In the genomic region with DNA sequence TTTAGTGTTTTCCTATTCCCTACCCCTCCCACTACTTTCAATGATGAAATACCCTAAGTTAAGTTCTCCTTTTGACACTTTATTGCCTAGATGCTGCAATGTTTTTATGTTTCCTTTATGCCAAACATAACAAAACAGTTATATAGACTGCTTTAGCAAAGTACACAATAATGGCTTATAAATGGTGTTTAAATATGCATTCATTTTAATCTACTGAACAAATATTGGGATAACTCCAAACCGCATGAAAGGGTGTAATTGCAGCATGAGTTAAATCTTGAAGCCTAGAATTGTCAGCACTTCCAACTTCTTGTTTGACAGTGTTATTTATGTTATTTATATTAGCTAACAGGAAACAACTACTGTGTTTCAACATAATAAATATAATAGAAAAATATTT, we compare ENCODE assay signal across 19 cellular contexts.
"Had no signal": no experiment of that assay in that cellular context is flagged by ENCODE, and none has a peak within 500 bp of the region (broad histone marks: within the 10 kb centered on the region; RNA-seq: fewer than 3 reads in every experiment).

No MANE protein-coding gene starts in this region.

- H3K36me3 ChIP-seq: neural progenitor cell, ovary had no signal

- DNase-seq: activated CD4-positive, alpha-beta memory T cell treated with anti-CD3 and anti-CD28 coated beads, Interleukin-2, amount 10 ng/mL, durations not matched to agents 7 days and 5 days; activated CD4-positive, alpha-beta T cell treated with anti-CD3 and anti-CD28 coated beads for 48 hours; activated CD4-positive, CD25-positive, alpha-beta regulatory T cell; activated CD8-positive, alpha-beta memory T cell treated with anti-CD3 and anti-CD28 coated beads, Interleukin-2, amount 10 ng/mL, durations not matched to agents 7 days and 5 days; dermis blood vessel endothelial cell; effector memory CD8-positive, alpha-beta T cell; esophagus squamous epithelium; left cardiac atrium; mesendoderm; naive thymus-derived CD4-positive, alpha-beta T cell; ovary; psoas muscle; right cardiac atrium; small intestine; stimulated activated CD4-positive, alpha-beta T cell treated with anti-CD3 and anti-CD28 coated beads, Interleukin-15, amount 100 ng/mL, for 24 hours; stimulated activated CD4-positive, alpha-beta T cell treated with anti-CD3 and anti-CD28 coated beads, Interleukin-2, amount 100 ng/mL, for 48 hours; stimulated activated naive CD8-positive, alpha-beta T cell treated with anti-CD3 and anti-CD28 coated beads, Interleukin-15, amount 100 ng/mL, for 72 hours; testis had no signal

- ATAC-seq: activated CD8-positive, alpha-beta memory T cell treated with anti-CD3 and anti-CD28 coated beads, Interleukin-2, amount 10 ng/mL, durations not matched to agents 7 days and 5 days; effector memory CD8-positive, alpha-beta T cell; left cardiac atrium; naive thymus-derived CD4-positive, alpha-beta T cell; psoas muscle; right cardiac atrium; stimulated activated naive CD8-positive, alpha-beta T cell treated with anti-CD3 and anti-CD28 coated beads, Interleukin-15, amount 100 ng/mL, for 72 hours had no signal

- H3K9me3 ChIP-seq: esophagus squamous epithelium, ovary, psoas muscle, testis had no signal

- H3K4me1 ChIP-seq: esophagus squamous epithelium, neural progenitor cell, psoas muscle, testis had no signal

- H3K27me3 ChIP-seq: esophagus squamous epithelium, neural progenitor cell, ovary, testis had no signal

- H3K4me3 ChIP-seq: esophagus squamous epithelium, neural progenitor cell, ovary, psoas muscle, testis had no signal

- H3K27ac ChIP-seq: esophagus squamous epithelium, neural progenitor cell, ovary, psoas muscle, testis had no signal
